ENCODE assay signal across 7 cellular contexts in genomic region chr7:17301491-17302101, GRCh38. TPM values are rescaled to one million over a fixed set of nuclear protein-coding genes. Genes with fewer than 3 reads are reported as not detected.
DNase-seq lines count a peak whose midpoint lies in the region; ATAC-seq, FAIRE-seq and TF ChIP-seq lines count a peak whose summit lies in the region.

No MANE protein-coding gene starts in this region.

- H3K4me1 Mint-ChIP-seq in progenitor cell of endocrine pancreas (ENCODE audit: low read depth): peaks cover 18% of the 10 kb centered on the region

- intact Hi-C loops in esophagus squamous epithelium (cut with DNase I): loop anchor here (10.0 kb wide), 1 partner anchor 317 kb away; no protein-coding TSS in a partner anchor

- FAIRE-seq in G401.6 (lab: Jason Lieb, UNC): peak; percentile 95

- H3K27ac Mint-ChIP-seq in progenitor cell of endocrine pancreas: no peak overlapping the region

- no peak for ATAC-seq in GM18505 (IDR thresholded peaks at IDR 0.05; ENCODE audit: unreplicated experiment)
- no peak for ATAC-seq in HG03135 (IDR thresholded peaks at IDR 0.05; ENCODE audit: unreplicated experiment)

- TF ChIP-seq POLR2A in esophagus squamous epithelium (IDR thresholded peaks at IDR 0.05): no peak
- no peak for TF ChIP-seq POLR2A in GM18505 (IDR thresholded peaks at IDR 0.05; ENCODE audit: borderline replicate concordance, extremely low read depth, insufficient read depth, insufficient read length)

- TF ChIP-seq CTCF in esophagus squamous epithelium (IDR thresholded peaks at IDR 0.05): peak; percentile 53 to 78 (median 70)
- peak; percentile 73 for TF ChIP-seq CTCF in progenitor cell of endocrine pancreas (IDR thresholded peaks at IDR 0.05; ENCODE audit: unreplicated experiment)

- no peaks in the 10 kb centered on the region for H3K27me3 ChIP-seq in esophagus squamous epithelium

- peaks cover 5% of the 10 kb centered on the region for H3K36me3 Mint-ChIP-seq in progenitor cell of endocrine pancreas (ENCODE audit: insufficient read depth)

- peaks cover 17 to 67% (median 31%) of the 10 kb centered on the region in 3 donors for H3K4me1 ChIP-seq in esophagus squamous epithelium

- peaks cover 13% of the 10 kb centered on the region for H3K27me3 Mint-ChIP-seq in progenitor cell of endocrine pancreas

- peak overlapping the region; percentile 74 to 100 (median 90) for H3K4me3 ChIP-seq in esophagus squamous epithelium

- no peak overlapping the region for H3K4me3 Mint-ChIP-seq in progenitor cell of endocrine pancreas (ENCODE audit: low read depth)

- no peaks in the 10 kb centered on the region for H3K36me3 ChIP-seq in esophagus squamous epithelium

- peak overlapping the region; percentile 25 to 97 (median 76) for H3K27ac ChIP-seq in esophagus squamous epithelium

- peaks cover 6% of the 10 kb centered on the region for H3K9me3 Mint-ChIP-seq in progenitor cell of endocrine pancreas (ENCODE audit: low read depth)

- no peaks in the 10 kb centered on the region for H3K9me3 ChIP-seq in esophagus squamous epithelium

- DNase-seq in NAMALWA (ENCODE audit: low spot score): peak; percentile 62
- peak; percentile 36 to 44 for DNase-seq in activated CD4-positive, alpha-beta T cell treated with anti-CD3 and anti-CD28 coated beads, Interleukin-2, amount 50 U/mL, for 4 hours
- DNase-seq in esophagus squamous epithelium (lab: John Stamatoyannopoulos, UW): no peak
- no peak for DNase-seq in progenitor cell of endocrine pancreas (ENCODE audit: low spot score, unreplicated experiment)

- 2 to 5% methylated on average over 2 of the region's 2 CpGs for WGBS in esophagus squamous epithelium, 2 donors

RNA-seq across cellular contexts. Expression of gene AHR, which starts 3.1 kb away (rescaled TPM):
- 10 to 100 TPM; 29.8 to 89.5 (median 57.5) TPM for total RNA-seq in esophagus squamous epithelium
- 15.1 and 17.7 TPM in 2 replicates for total RNA-seq in progenitor cell of endocrine pancreas

Comparison
In these comparisons a context has a peak if more than half of its experiments do, and no peak if none do; other contexts are left out.
1. DNase-seq: peak in NAMALWA (single experiment) and activated CD4-positive, alpha-beta T cell treated with anti-CD3 and anti-CD28 coated beads, Interleukin-2, amount 50 U/mL, for 4 hours (2 of 2); none in esophagus squamous epithelium (single experiment) and progenitor cell of endocrine pancreas (single experiment).